In the genomic region with DNA sequence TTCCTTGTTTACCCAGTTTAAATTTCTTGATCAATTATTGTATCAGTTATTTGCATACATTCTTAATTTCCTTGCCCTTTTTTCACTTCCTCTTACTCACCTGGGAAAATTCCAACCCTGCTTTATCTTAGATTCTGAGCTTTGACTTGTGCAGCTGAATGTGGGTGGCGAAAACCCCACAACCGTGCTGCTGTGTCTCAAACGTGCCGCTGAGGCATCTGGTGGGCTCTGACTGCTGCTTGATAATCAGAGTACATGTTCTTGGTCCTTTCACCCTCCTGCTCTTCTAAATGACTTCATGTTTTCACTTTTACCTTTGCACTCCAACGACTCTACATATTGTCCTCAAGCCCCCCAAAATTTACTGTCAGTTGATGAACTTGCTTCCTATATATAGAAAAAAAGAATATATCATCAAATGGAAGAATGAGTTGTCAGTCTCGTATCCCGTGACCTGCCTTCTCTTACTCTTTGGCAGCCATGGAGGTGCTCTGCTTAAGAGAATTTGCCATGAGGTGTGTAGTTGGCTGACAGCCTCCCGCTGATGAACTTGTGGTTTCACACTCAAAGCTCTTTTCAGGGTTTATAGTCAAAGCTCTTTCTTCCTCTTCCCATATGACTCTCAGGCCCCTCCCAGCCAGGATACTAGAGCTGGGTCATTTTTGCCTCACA, we compare ENCODE assay signal across 8 cellular contexts. TPM values are rescaled to one million over a fixed set of nuclear protein-coding genes. Genes with fewer than 3 reads are reported as not detected.
DNase-seq lines count a peak whose midpoint lies in the region; ATAC-seq and TF ChIP-seq lines count a peak whose summit lies in the region.

No MANE protein-coding gene starts in this region.

- no peak overlapping the region for H3K27ac Mint-ChIP-seq in activated CD4-positive, alpha-beta T cell treated with anti-CD3 and anti-CD28 coated beads for 36 hours
- no peak overlapping the region for H3K27ac Mint-ChIP-seq in activated CD8-positive, alpha-beta T cell treated with anti-CD3 and anti-CD28 coated beads for 36 hours
- H3K27ac Mint-ChIP-seq in MCF 10A (ENCODE audit: low read depth, unreplicated experiment): no peak overlapping the region
- H3K27ac Mint-ChIP-seq in Caco-2 (ENCODE audit: unreplicated experiment): no peak overlapping the region

- no peaks in the 10 kb centered on the region; the same call in 1 of the 2 replicates for H3K27me3 ChIP-seq in Caco-2 (replicated peaks; ENCODE audit: control insufficient read depth, insufficient read depth, low read length)

- H3K4me3 ChIP-seq in Caco-2 (ENCODE audit: low read depth, low read length): no peak overlapping the region

- POLR2A ChIA-PET in activated CD4-positive, alpha-beta T cell treated with anti-CD3 and anti-CD28 coated beads for 36 hours (lab: Charles Lee): interaction anchor here (0.5 to 1.4 kb wide), 11 partner anchors 11 to 1780 kb away, joined by 3 to 7 read pairs (median 4); a partner anchor contains a TSS
- POLR2A ChIA-PET in activated CD8-positive, alpha-beta T cell treated with anti-CD3 and anti-CD28 coated beads for 36 hours (lab: Charles Lee): interaction anchor here (0.7 to 2.5 kb wide), 11 partner anchors 8 to 656 kb away, joined by 3 to 26 read pairs (median 6); a partner anchor contains a TSS
- POLR2A ChIA-PET in MCF 10A (lab: Yijun Ruan, JAX): interaction anchor here (1.3 kb wide), 1 partner anchor 12 kb away, joined by 3 read pairs; no protein-coding TSS in a partner anchor
- POLR2A ChIA-PET in Caco-2 (lab: Charles Lee): no interaction called here

- peaks cover 18% of the 10 kb centered on the region for H3K4me1 Mint-ChIP-seq in activated CD4-positive, alpha-beta T cell treated with anti-CD3 and anti-CD28 coated beads for 36 hours
- H3K4me1 Mint-ChIP-seq in activated CD8-positive, alpha-beta T cell treated with anti-CD3 and anti-CD28 coated beads for 36 hours (ENCODE audit: low read depth): peaks cover 30% of the 10 kb centered on the region
- H3K4me1 Mint-ChIP-seq in MCF 10A (ENCODE audit: insufficient read depth, unreplicated experiment): no peaks in the 10 kb centered on the region
- H3K4me1 Mint-ChIP-seq in Caco-2 (ENCODE audit: low read depth, unreplicated experiment): no peaks in the 10 kb centered on the region

- H3K9me3 Mint-ChIP-seq in activated CD4-positive, alpha-beta T cell treated with anti-CD3 and anti-CD28 coated beads for 36 hours (ENCODE audit: low read depth): no peaks in the 10 kb centered on the region
- H3K9me3 Mint-ChIP-seq in activated CD8-positive, alpha-beta T cell treated with anti-CD3 and anti-CD28 coated beads for 36 hours: no peaks in the 10 kb centered on the region
- H3K9me3 Mint-ChIP-seq in MCF 10A (ENCODE audit: unreplicated experiment) (no peaks in the 10 kb centered on the region), Caco-2 (ENCODE audit: unreplicated experiment) (no peaks in the 10 kb centered on the region)

- no peaks in the 10 kb centered on the region for H3K4me1 ChIP-seq in Caco-2

- H3K36me3 ChIP-seq in Caco-2 (ENCODE audit: control insufficient read depth, insufficient read depth, low read length): no peaks in the 10 kb centered on the region

- no TSS peak for BruUV-seq in MCF 10A (replicated peaks; lab: Mats Ljungman, UMichigan)
- no TSS peak for BruUV-seq in Caco-2 (replicated peaks; lab: Mats Ljungman, UMichigan)

- intact Hi-C loops in activated CD4-positive, alpha-beta T cell treated with anti-CD3 and anti-CD28 coated beads for 36 hours (cut with DNase I, micrococcal nuclease): loop anchor here (1.0 kb wide), 5 partner anchors 9 to 179 kb away; a partner anchor contains a TSS
- intact Hi-C loops in activated CD8-positive, alpha-beta T cell treated with anti-CD3 and anti-CD28 coated beads for 36 hours (cut with micrococcal nuclease): loop anchor here (2.0 kb wide), 1 partner anchor 34 kb away; no protein-coding TSS in a partner anchor
- intact Hi-C loops in MCF 10A (cut with micrococcal nuclease): no loop called here
- intact Hi-C loops in posterior vena cava (cut with DNase I): no loop called here
- intact Hi-C loops in Caco-2 (cut with micrococcal nuclease; ENCODE audit: unreplicated experiment): no loop called here

- H3K9me3 ChIP-seq in Caco-2: no peaks in the 10 kb centered on the region

- no peak overlapping the region for H3K4me3 Mint-ChIP-seq in activated CD4-positive, alpha-beta T cell treated with anti-CD3 and anti-CD28 coated beads for 36 hours
- H3K4me3 Mint-ChIP-seq in activated CD8-positive, alpha-beta T cell treated with anti-CD3 and anti-CD28 coated beads for 36 hours: no peak overlapping the region
- H3K4me3 Mint-ChIP-seq in MCF 10A (ENCODE audit: unreplicated experiment): no peak overlapping the region
- no peak overlapping the region for H3K4me3 Mint-ChIP-seq in Caco-2 (ENCODE audit: unreplicated experiment)

- TF ChIP-seq CTCF in activated CD8-positive, alpha-beta T cell treated with anti-CD3 and anti-CD28 coated beads for 36 hours (IDR thresholded peaks at IDR 0.05): no peak
- no peak for TF ChIP-seq CTCF in MCF 10A (IDR thresholded peaks at IDR 0.05; ENCODE audit: unreplicated experiment)
- no peak for TF ChIP-seq CTCF in Caco-2 (IDR thresholded peaks at IDR 0.05; ENCODE audit: insufficient read depth in 1 of 2, low read depth in 1 of 2, low read length in 1 of 2, severe bottlenecking in 1 of 2, unreplicated experiment in 1 of 2)

- peak; percentile 94 for ATAC-seq in activated CD4-positive, alpha-beta T cell treated with anti-CD3 and anti-CD28 coated beads for 36 hours
- peak; percentile 81 for ATAC-seq in HG03135 (IDR thresholded peaks at IDR 0.05; ENCODE audit: unreplicated experiment)
- ATAC-seq in activated CD8-positive, alpha-beta T cell treated with anti-CD3 and anti-CD28 coated beads for 36 hours: peak; percentile 86

- no peaks in the 10 kb centered on the region for H3K27me3 Mint-ChIP-seq in activated CD4-positive, alpha-beta T cell treated with anti-CD3 and anti-CD28 coated beads for 36 hours
- H3K27me3 Mint-ChIP-seq in activated CD8-positive, alpha-beta T cell treated with anti-CD3 and anti-CD28 coated beads for 36 hours: no peaks in the 10 kb centered on the region
- H3K27me3 Mint-ChIP-seq in MCF 10A (ENCODE audit: insufficient read depth, unreplicated experiment) (no peaks in the 10 kb centered on the region), Caco-2 (ENCODE audit: insufficient read depth, unreplicated experiment) (no peaks in the 10 kb centered on the region)

- DNase-seq in activated CD4-positive, alpha-beta T cell treated with anti-CD3 and anti-CD28 coated beads for 36 hours: peak; percentile 85
- DNase-seq in activated CD4-positive, alpha-beta T cell treated with anti-CD3 and anti-CD28 coated beads, Interleukin-2, amount 50 U/mL, for 1 hour: no peak
- peak; percentile 89 for DNase-seq in activated CD8-positive, alpha-beta T cell treated with anti-CD3 and anti-CD28 coated beads for 36 hours
- DNase-seq in stimulated activated CD4-positive, alpha-beta T cell treated with anti-CD3 and anti-CD28 coated beads, Interleukin-2, amount 100 ng/mL, for 48 hours: peak; percentile 49
- DNase-seq in MCF 10A (ENCODE audit: unreplicated experiment) (no peak), posterior vena cava (ENCODE audit: low spot score) (no peak), Caco-2 (no peak)

- CTCF ChIA-PET in activated CD4-positive, alpha-beta T cell treated with anti-CD3 and anti-CD28 coated beads for 36 hours (lab: Charles Lee): interaction anchor here (0.6 to 2.3 kb wide), 18 partner anchors 9 to 656 kb away, joined by 3 to 9 read pairs (median 3); a partner anchor contains a TSS
- CTCF ChIA-PET in activated CD8-positive, alpha-beta T cell treated with anti-CD3 and anti-CD28 coated beads for 36 hours (lab: Charles Lee): interaction anchor here (0.6 to 2.3 kb wide), 8 partner anchors 8 to 178 kb away, joined by 3 to 10 read pairs (median 4); a partner anchor contains a TSS
- CTCF ChIA-PET in MCF 10A (lab: Yijun Ruan, JAX): no interaction called here
- CTCF ChIA-PET in Caco-2 (lab: Charles Lee): no interaction called here

- no peaks in the 10 kb centered on the region for H3K36me3 Mint-ChIP-seq in activated CD4-positive, alpha-beta T cell treated with anti-CD3 and anti-CD28 coated beads for 36 hours (ENCODE audit: low read depth)
- peaks cover 1% of the 10 kb centered on the region for H3K36me3 Mint-ChIP-seq in activated CD8-positive, alpha-beta T cell treated with anti-CD3 and anti-CD28 coated beads for 36 hours (ENCODE audit: low read depth)
- no peaks in the 10 kb centered on the region for H3K36me3 Mint-ChIP-seq in MCF 10A (ENCODE audit: insufficient read depth, unreplicated experiment)
- no peaks in the 10 kb centered on the region for H3K36me3 Mint-ChIP-seq in Caco-2 (ENCODE audit: insufficient read depth, unreplicated experiment)

RNA-seq across cellular contexts. Expression of a gene that starts 14.0 kb away (rescaled TPM):
- 10 to 100 TPM; 19.4 to 19.5 TPM for total RNA-seq in activated CD4-positive, alpha-beta T cell treated with anti-CD3 and anti-CD28 coated beads for 36 hours
- total RNA-seq in activated CD8-positive, alpha-beta T cell treated with anti-CD3 and anti-CD28 coated beads for 36 hours: 10 to 100 TPM; 28.4 to 29.0 TPM
- 4.3 and 6.6 TPM in 2 replicates for total RNA-seq in MCF 10A (2022)
- 10 to 100 TPM; 65.8 to 67.2 TPM for total RNA-seq in posterior vena cava
- 0.86 and 1.4 TPM in 2 replicates for total RNA-seq in Caco-2 (2022)

Comparison
In these comparisons a context has a peak if more than half of its experiments do, and no peak if none do; other contexts are left out.
1. DNase-seq: peak in activated CD4-positive, alpha-beta T cell treated with anti-CD3 and anti-CD28 coated beads for 36 hours (single experiment), activated CD8-positive, alpha-beta T cell treated with anti-CD3 and anti-CD28 coated beads for 36 hours (single experiment) and stimulated activated CD4-positive, alpha-beta T cell treated with anti-CD3 and anti-CD28 coated beads, Interleukin-2, amount 100 ng/mL, for 48 hours (2 of 2); none in activated CD4-positive, alpha-beta T cell treated with anti-CD3 and anti-CD28 coated beads, Interleukin-2, amount 50 U/mL, for 1 hour (single experiment), MCF 10A (single experiment), posterior vena cava (single experiment) and Caco-2 (0 of 2).
2. CTCF ChIA-PET loops: an anchor here in activated CD4-positive, alpha-beta T cell treated with anti-CD3 and anti-CD28 coated beads for 36 hours (0.6 to 2.3 kb wide) and activated CD8-positive, alpha-beta T cell treated with anti-CD3 and anti-CD28 coated beads for 36 hours (0.6 to 2.3 kb wide); none called in MCF 10A and Caco-2.
3. intact Hi-C loops: an anchor here in activated CD4-positive, alpha-beta T cell treated with anti-CD3 and anti-CD28 coated beads for 36 hours (1.0 kb wide) and activated CD8-positive, alpha-beta T cell treated with anti-CD3 and anti-CD28 coated beads for 36 hours (2.0 kb wide); none called in MCF 10A, posterior vena cava and Caco-2.
4. Peak in every context shown above with its lines, with median percentiles within 50 percentile points of each other: ATAC-seq.